7 cellular contexts compared by ENCODE assay signal in genomic region chr9:121269030-121269887, GRCh38. TPM values are rescaled to one million over a fixed set of nuclear protein-coding genes. Genes with fewer than 3 reads are reported as not detected.
DNase-seq lines count a peak whose midpoint lies in the region; ATAC-seq and TF ChIP-seq lines count a peak whose summit lies in the region.

No MANE protein-coding gene starts in this region.

- TF ChIP-seq CTCF in GM23338 (conservative IDR thresholded peaks at IDR 0.05; ENCODE audit: low read depth in 2 of 2) (no peak), Peyer's patch (IDR thresholded peaks at IDR 0.05) (no peak), fibroblast of lung (conservative IDR thresholded peaks at IDR 0.05 in 1 of 2, IDR thresholded peaks at IDR 0.05 in 1 of 2; ENCODE audit: low read depth in 1 of 2, low read length in 2 of 2) (peak in 1 of 2 donors; percentile 2), neutrophil (IDR thresholded peaks at IDR 0.05) (no peak)

- H3K4me3 ChIP-seq in GM23338 = peak overlapping the region; percentile 92
- H3K4me3 ChIP-seq in Peyer's patch = peak overlapping the region; percentile 70 to 99 (median 78)
- H3K4me3 ChIP-seq in fibroblast of lung (replicated peaks in 1 of 4; ENCODE audit: control extremely low read depth in 1 of 4, insufficient read depth in 1 of 4, low read depth in 3 of 4, low read length in 4 of 4) = peak overlapping the region; percentile 81 to 98 (median 88)
- H3K4me3 ChIP-seq in neutrophil (ENCODE audit: low read depth in 1 of 2, low read length in 1 of 2) = peak overlapping the region; percentile 95

- H3K36me3 Mint-ChIP-seq in GM23338 (ENCODE audit: low read depth) = no peaks in the 10 kb centered on the region

- no peak overlapping the region for H3K27ac ChIP-seq in GM23338 (ENCODE audit: low read depth)
- H3K27ac ChIP-seq in Peyer's patch = peak overlapping the region; percentile 69 to 91 (median 81)
- H3K27ac ChIP-seq in fibroblast of lung (ENCODE audit: insufficient read depth, low read length) = peak overlapping the region; percentile 69
- H3K27ac ChIP-seq in neutrophil = peak overlapping the region; percentile 85

- H2AFZ ChIP-seq in GM23338 (peak overlapping the region; percentile 94), fibroblast of lung (ENCODE audit: low read length) (no peak overlapping the region)

- peaks cover 36% of the 10 kb centered on the region for H3K4me1 ChIP-seq in GM23338 (ENCODE audit: insufficient read depth)
- H3K4me1 ChIP-seq in Peyer's patch = peaks cover 0 to 52% (median 9%) of the 10 kb centered on the region in 4 donors
- H3K4me1 ChIP-seq in fibroblast of lung (ENCODE audit: control insufficient read depth, extremely low read depth, insufficient read depth, low read length) = peaks cover 22% of the 10 kb centered on the region
- H3K4me1 ChIP-seq in neutrophil (ENCODE audit: control insufficient read depth in 1 of 2, insufficient read depth in 1 of 2, low read depth in 1 of 2, low read length in 1 of 2) = peaks cover 88% of the 10 kb centered on the region in 2 experiments

- H3K79me2 ChIP-seq in GM23338 (replicated peaks; ENCODE audit: insufficient read depth) (peaks cover 6% of the 10 kb centered on the region), fibroblast of lung (ENCODE audit: control insufficient read depth, insufficient read depth, low read length) (peaks cover 53% of the 10 kb centered on the region)

- peak overlapping the region; percentile 95 for H3K4me2 ChIP-seq in GM23338
- H3K4me2 ChIP-seq in fibroblast of lung (ENCODE audit: extremely low read depth, insufficient read depth, low read length) = peak overlapping the region; percentile 80

- peak; percentile 35 for DNase-seq in GM23338 (ENCODE audit: low spot score)
- DNase-seq in Peyer's patch = peak in 2 of 3 donors; percentile 67 to 72
- peak; percentile 29 to 38 for DNase-seq in fibroblast of lung (ENCODE audit: low read depth in 2 of 2)
- no peak for DNase-seq in SW480 (ENCODE audit: low spot score)
- no peak for DNase-seq in central memory CD4-positive, alpha-beta T cell

- H3K27ac Mint-ChIP-seq in GM23338 = no peak overlapping the region

- ATAC-seq in GM23338 (peak; percentile 9), HG02884 (IDR thresholded peaks at IDR 0.05; ENCODE audit: unreplicated experiment) (no peak)

- H4K20me1 ChIP-seq in GM23338 (replicated peaks; ENCODE audit: insufficient read depth) (no peaks in the 10 kb centered on the region; the same call in 1 of the 2 replicates), fibroblast of lung (ENCODE audit: control insufficient read depth, extremely low read depth, insufficient read depth, low read length) (no peaks in the 10 kb centered on the region)

- H3K9ac ChIP-seq in fibroblast of lung (ENCODE audit: insufficient read depth, low read length) = peak overlapping the region; percentile 67

- H3K9me2 ChIP-seq in GM23338 (ENCODE audit: insufficient read depth) = no peaks in the 10 kb centered on the region

- no peak for TF ChIP-seq POLR2A in Peyer's patch (IDR thresholded peaks at IDR 0.05)

- H3K27me3 ChIP-seq in GM23338 (ENCODE audit: insufficient read depth) = peaks cover 48% of the 10 kb centered on the region
- no peaks in the 10 kb centered on the region for H3K27me3 ChIP-seq in Peyer's patch
- H3K27me3 ChIP-seq in fibroblast of lung (ENCODE audit: control insufficient read depth, insufficient read depth, low read length) = no peaks in the 10 kb centered on the region
- no peaks in the 10 kb centered on the region for H3K27me3 ChIP-seq in neutrophil

- H3K9me3 Mint-ChIP-seq in GM23338 = no peaks in the 10 kb centered on the region

- H3K4me3 Mint-ChIP-seq in GM23338 = peak overlapping the region; percentile 71

- no peaks in the 10 kb centered on the region for H3K9me3 ChIP-seq in Peyer's patch
- H3K9me3 ChIP-seq in fibroblast of lung (ENCODE audit: control insufficient read depth, insufficient read depth, low read depth, low read length) = no peaks in the 10 kb centered on the region
- H3K9me3 ChIP-seq in neutrophil = no peaks in the 10 kb centered on the region

- peaks cover 6% of the 10 kb centered on the region for H3F3A ChIP-seq in GM23338 (replicated peaks; ENCODE audit: low read depth)

- peaks cover 16% of the 10 kb centered on the region for H3K27me3 Mint-ChIP-seq in GM23338 (ENCODE audit: insufficient read depth, low read depth, poor library complexity)

- H3K36me3 ChIP-seq in GM23338 (ENCODE audit: insufficient read depth) (no peaks in the 10 kb centered on the region), Peyer's patch (no peaks in the 10 kb centered on the region), fibroblast of lung (ENCODE audit: control insufficient read depth, insufficient read depth, low read length) (no peaks in the 10 kb centered on the region), neutrophil (no peaks in the 10 kb centered on the region)

- H3K4me1 Mint-ChIP-seq in GM23338 = peaks cover 53% of the 10 kb centered on the region

TF ChIP-seq in GM23338, 12 proteins besides CTCF, POLR2A, EP300 and RAD21 (continues in another document):
- TF ChIP-seq EZH2phosphoT487 (IDR thresholded peaks at IDR 0.05; ENCODE audit: unreplicated experiment) = no peak
- TF ChIP-seq JUNB (IDR thresholded peaks at IDR 0.05; ENCODE audit: unreplicated experiment) = no peak
- TF ChIP-seq NANOG (IDR thresholded peaks at IDR 0.05; ENCODE audit: borderline replicate concordance) = no peak
- no peak for TF ChIP-seq POLR2AphosphoS5 (IDR thresholded peaks at IDR 0.05; ENCODE audit: low read depth)
- no peak for TF ChIP-seq STAT1 (IDR thresholded peaks at IDR 0.05; ENCODE audit: unreplicated experiment)
- TF ChIP-seq ZNF331 (CRISPR knock-in tag; IDR thresholded peaks at IDR 0.05; ENCODE audit: low read depth) = no peak
- TF ChIP-seq CREB1 (CRISPR knock-in tag; IDR thresholded peaks at IDR 0.05; ENCODE audit: low read depth) = no peak
- TF ChIP-seq REST (IDR thresholded peaks at IDR 0.05; ENCODE audit: unreplicated experiment) = no peak

RNA-seq across cellular contexts. Expression of gene GSN, which starts 1.3 kb away (rescaled TPM):
- 85.7 and 101 TPM in 2 replicates for total RNA-seq in GM23338 (2014; rRNA removed; shearing (Covaris generic))
- polyA plus RNA-seq in GM23338 (2016; fragmentation: Nextera tagmentation; extraction: Ambion mirVana) = 30.2 and 38.3 TPM in 2 replicates
- total RNA-seq in Peyer's patch = 100 to 1,000 TPM; 364 to 571 (median 480) TPM
- total RNA-seq in fibroblast of lung = 326 and 588 TPM in 2 replicates
- polyA plus RNA-seq in fibroblast of lung = 388 and 432 TPM in 2 replicates
- polyA plus RNA-seq in fibroblast of lung (2012) = 328 and 371 TPM in 2 replicates
- polyA minus RNA-seq in fibroblast of lung (ENCODE audit: low replicate concordance) = 613 and 774 TPM in 2 replicates

Comparison
In these comparisons a context has a peak if more than half of its experiments do, and no peak if none do; other contexts are left out.
1. DNase-seq: peak in GM23338 (single experiment), Peyer's patch (2 of 3) and fibroblast of lung (2 of 2); none in SW480 (single experiment) and central memory CD4-positive, alpha-beta T cell (single experiment).
2. Peak in every context shown above with its lines, with median percentiles within 50 percentile points of each other: H3K4me3 ChIP-seq.